Comparison of ENCODE assay signal across 21 cellular contexts in the genomic region with DNA sequence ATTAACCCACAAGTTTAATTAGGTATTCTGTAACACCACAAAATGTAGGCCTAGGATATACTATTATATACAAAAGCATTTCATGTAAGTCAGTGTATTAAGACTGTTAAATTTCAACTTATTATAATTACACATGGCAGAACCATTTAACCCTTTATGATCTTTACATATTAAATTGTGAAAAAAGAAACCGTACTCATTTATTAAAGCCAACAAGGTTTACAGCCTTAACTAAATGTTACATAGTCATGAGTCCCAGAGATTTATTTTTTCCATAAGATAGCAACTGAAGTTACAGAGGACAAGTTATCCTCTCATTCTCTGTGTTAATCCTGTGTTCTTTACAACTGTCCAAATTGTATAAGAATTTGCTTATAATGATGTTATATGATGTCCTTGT.
"Had no signal": no experiment of that assay in that cellular context is flagged by ENCODE, and none has a peak within 500 bp of the region (broad histone marks: within the 10 kb centered on the region; RNA-seq: fewer than 3 reads in every experiment).

No MANE protein-coding gene starts in this region.

- H3K27ac ChIP-seq: SJCRH30 had no signal

- H3K27me3 ChIP-seq: MG63, SJCRH30 had no signal

- ATAC-seq: Panc1, PC-3, Right ventricle myocardium inferior, SK-N-SH treated with all-trans-retinoic acid at 6 μM for 48 hours had no signal

- H3K4me3 ChIP-seq: MG63, SJCRH30 had no signal

- H3K9me3 ChIP-seq: MG63, SJCRH30 had no signal

- H3K36me3 ChIP-seq: MG63, SJCRH30 had no signal

- DNase-seq: KBM-7, MG63, NCI-H1092, NCI-H1105 treated with DMSO at 0.1 percent for 48 hours, NCI-H1417 treated with DMSO at 0.1 percent for 48 hours, NCI-H187, NCI-H2029, NCI-H2081 treated with DMSO at 0.1 percent for 48 hours, NCI-H2171, NCI-H226, NCI-H446, NCI-H510A, NCI-H524 treated with DMSO at 0.1 percent for 48 hours, NCI-H69, NCI-H774, PC-3, SHP77 treated with DMSO at 0.1 percent for 48 hours, SJCRH30 had no signal
